In the genomic region with DNA sequence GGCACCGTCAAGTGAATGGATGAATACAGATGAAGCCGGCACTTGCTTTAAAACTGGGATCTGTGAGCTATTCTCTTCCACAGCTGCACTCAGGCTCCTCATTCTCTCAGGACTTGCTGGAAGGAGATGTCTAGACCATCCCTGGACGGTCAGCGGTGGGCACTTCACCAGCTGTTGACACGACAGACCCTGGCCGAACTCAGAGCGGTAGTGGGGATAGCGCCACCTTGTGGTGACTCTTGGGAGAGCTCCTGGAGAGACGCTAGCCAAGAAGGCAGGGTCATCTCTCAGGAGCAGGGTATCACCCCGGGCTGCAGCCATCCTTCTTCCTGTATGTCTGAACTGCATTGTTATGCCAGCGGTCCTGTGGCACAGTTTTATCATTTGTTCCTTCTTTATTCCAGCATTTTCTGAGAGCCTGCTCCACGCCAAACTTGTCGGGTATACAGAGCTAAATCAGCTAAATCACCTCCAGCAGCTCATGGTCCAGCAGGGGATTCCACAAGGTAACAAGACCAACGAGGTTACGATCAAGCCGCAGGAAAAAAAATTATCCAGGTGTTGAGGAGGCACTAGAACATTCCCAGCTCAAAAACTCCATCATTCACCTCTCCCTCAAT, we compare ENCODE assay signal across 9 cellular contexts. TPM values are rescaled to one million over a fixed set of nuclear protein-coding genes. Genes with fewer than 3 reads are reported as not detected.
DNase-seq lines count a peak whose midpoint lies in the region; ATAC-seq and TF ChIP-seq lines count a peak whose summit lies in the region.
"Had no signal": no experiment of that assay in that cellular context is flagged by ENCODE, and none has a peak within 500 bp of the region (broad histone marks: within the 10 kb centered on the region; RNA-seq: fewer than 3 reads in every experiment).

No MANE protein-coding gene starts in this region.

- ATAC-seq in IMR-90 (ENCODE audit: low read depth), result peak; percentile 79
- no peak for ATAC-seq in GM18867 (IDR thresholded peaks at IDR 0.05; ENCODE audit: unreplicated experiment)
- ATAC-seq in HG03039 (IDR thresholded peaks at IDR 0.05; ENCODE audit: unreplicated experiment), result no peak

- H2BK120ac ChIP-seq in IMR-90 (ENCODE audit: low read depth, low read length), result no peak overlapping the region

- no TSS peak for BruUV-seq in IMR-90 (replicated peaks; lab: Mats Ljungman, UMichigan)

- no peak overlapping the region for H3K4me2 ChIP-seq in IMR-90 (ENCODE audit: low read depth, low read length)

- H3K79me1 ChIP-seq in IMR-90 (ENCODE audit: low read depth in 1 of 2, low read length in 2 of 2), result no peaks in the 10 kb centered on the region

- H3K27ac Mint-ChIP-seq in brain, result peak overlapping the region in 2 of 5 experiments; percentile 21 to 46

- H3K27me3 ChIP-seq in IMR-90 (ENCODE audit: control insufficient read depth, insufficient read depth, low read length), result peaks cover 77% of the 10 kb centered on the region

- peak; percentile 53 for TF ChIP-seq RAD21 in IMR-90 (IDR thresholded peaks at IDR 0.05; ENCODE audit: low read length)

- no peak overlapping the region for H2BK15ac ChIP-seq in IMR-90 (ENCODE audit: low read depth, low read length)

- H2BK5ac ChIP-seq in IMR-90 (ENCODE audit: low read depth, low read length, poor library complexity, severe bottlenecking), result no peak overlapping the region

- H3K4me3 Mint-ChIP-seq in brain, result peak overlapping the region in 1 of 5 experiments; percentile 61

- H3K18ac ChIP-seq in IMR-90 (ENCODE audit: low read depth, low read length), result no peak overlapping the region

- TF ChIP-seq CTCF in IMR-90 (conservative IDR thresholded peaks at IDR 0.05; ENCODE audit: low read depth, low read length) (peak; percentile 70), brain (conservative IDR thresholded peaks at IDR 0.05) (peak; percentile 67 to 87)

- no peak overlapping the region for H2AK5ac ChIP-seq in IMR-90 (ENCODE audit: low read depth, low read length)

- no peak overlapping the region for H3K23ac ChIP-seq in IMR-90 (ENCODE audit: low read depth, low read length)

- no peak overlapping the region for H3K14ac ChIP-seq in IMR-90 (replicated peaks; ENCODE audit: low read depth, low read length)

- no peaks in the 10 kb centered on the region for H4K20me1 ChIP-seq in IMR-90 (ENCODE audit: insufficient read depth, low read length)

- H3K9me3 Mint-ChIP-seq in brain, result peaks cover 0 to 6% (median 0%) of the 10 kb centered on the region in 5 experiments

- WGBS in IMR-90 (ENCODE audit: extremely low coverage in 2 of 2, insufficient read length in 1 of 2), 2 experiments, result 27% methylated on average over 6 of the region's 16 CpGs; no CpG with 5 or more reads in 1 of the 2 experiments

- no peak overlapping the region for H2BK20ac ChIP-seq in IMR-90 (ENCODE audit: low read depth, low read length)

- POLR2A ChIA-PET in IMR-90 (lab: Charles Lee; ENCODE audit: unreplicated experiment), result no interaction called here

- no peaks in the 10 kb centered on the region; the same call in 1 of the 2 replicates for H3K9me1 ChIP-seq in IMR-90 (ENCODE audit: insufficient read depth, low read length)

- H3K4me1 ChIP-seq in IMR-90 (ENCODE audit: control insufficient read depth, insufficient read depth, low read length), result no peaks in the 10 kb centered on the region

- intact Hi-C loops in IMR-90 (cut with micrococcal nuclease), result no loop called here

- TF ChIP-seq POLR2A in IMR-90 (IDR thresholded peaks at IDR 0.05; ENCODE audit: low read depth, low read length), result no peak

- H4K8ac ChIP-seq in IMR-90 (ENCODE audit: low read depth in 2 of 2, low read length in 2 of 2), result no peak overlapping the region

- H2AFZ ChIP-seq in IMR-90 (replicated peaks; ENCODE audit: low read length, poor library complexity), result peak overlapping the region; percentile 24

- in situ Hi-C loops in IMR-90 (cut with MboI; ENCODE audit: low sequenced_read_pairs), result no loop called here

- H3K4me3 ChIP-seq in IMR-90 (ENCODE audit: insufficient read depth, low read depth, low read length), result no peak overlapping the region

- no peaks in the 10 kb centered on the region for H3K36me3 ChIP-seq in IMR-90 (ENCODE audit: control insufficient read depth, insufficient read depth, low read length)

- no peak overlapping the region for H3K56ac ChIP-seq in IMR-90 (ENCODE audit: extremely low read depth, insufficient read depth, low read length)

- dilution Hi-C loops in IMR-90 (cut with HindIII; ENCODE audit: low sequenced_read_pairs, unreplicated experiment), result no loop called here

- no peaks in the 10 kb centered on the region for H3K9me3 ChIP-seq in IMR-90 (ENCODE audit: control insufficient read depth, insufficient read depth, low read length)

- peaks cover 97% of the 10 kb centered on the region for H3K27me3 Mint-ChIP-seq in brain

- peak; percentile 90 for DNase-seq in ELF-1 (ENCODE audit: low read depth, low spot score)
- peak; percentile 37 for DNase-seq in IMR-90
- peak; percentile 70 for DNase-seq in T1000 (lab: John Stamatoyannopoulos, UW)
- DNase-seq in inferior parietal cortex (ENCODE audit: extremely low spot score), result peak; percentile 76
- peak; percentile 82 to 86 for DNase-seq in stimulated activated CD4-positive, alpha-beta T cell treated with anti-CD3 and anti-CD28 coated beads, Interleukin-2, amount 100 ng/mL, for 48 hours

- no peak overlapping the region for H3K27ac ChIP-seq in IMR-90 (ENCODE audit: insufficient read depth, low read length)

- H3K4me1 Mint-ChIP-seq in brain, result peaks cover 45% of the 10 kb centered on the region

- CTCF ChIA-PET in IMR-90 (lab: Yijun Ruan, JAX), result interaction anchor here (0.5 to 2.4 kb wide), 12 partner anchors 8 to 657 kb away, joined by 3 to 17 read pairs (median 6); a partner anchor contains a TSS

- no peak overlapping the region for H4K5ac ChIP-seq in IMR-90 (ENCODE audit: low read depth, low read length)

- no peak overlapping the region for H3K4ac ChIP-seq in IMR-90 (ENCODE audit: low read depth, low read length)

- no peaks in the 10 kb centered on the region for H3K36me3 Mint-ChIP-seq in brain

- H3K9ac ChIP-seq in IMR-90 (ENCODE audit: low read depth, low read length), result no peak overlapping the region

- H4K91ac ChIP-seq in IMR-90 (ENCODE audit: insufficient read depth, low read depth, low read length), result no peak overlapping the region

- H2AK9ac ChIP-seq in IMR-90 (replicated peaks; ENCODE audit: low read depth, low read length, poor library complexity), result peak overlapping the region; percentile 74

TF ChIP-seq in IMR-90, 13 proteins besides CTCF, POLR2A, EP300 and RAD21:
- TF ChIP-seq MAFK (IDR thresholded peaks at IDR 0.05; ENCODE audit: low read depth, low read length) (no peak), SMC3 (IDR thresholded peaks at IDR 0.05; ENCODE audit: low read depth, low read length) (peak; percentile 55)

RNA-seq across cellular contexts. Expression of a gene that starts 10.0 kb away (rescaled TPM):
- not detected in 2 replicates for total RNA-seq in IMR-90 (2012; rRNA removed)
- not detected in 2 replicates for polyA plus RNA-seq in IMR-90 (2012; rRNA removed)
- polyA plus RNA-seq in IMR-90 (2012; cell fraction: cytosol; rRNA removed), result not detected in 2 replicates
- 0.08 TPM in 1 of 2 replicates, not detected in the other for polyA plus RNA-seq in IMR-90 (2012; cell fraction: nucleus; rRNA removed; ENCODE audit: low replicate concordance)
- polyA plus RNA-seq in brain (ENCODE audit: insufficient read depth, low read depth, low replicate concordance), result not detected
- total RNA-seq: activated CD8-positive, alpha-beta memory T cell treated with anti-CD3 and anti-CD28 coated beads for 36 hours had no signal

RNA-seq across cellular contexts. Expression of a gene that starts 11.0 kb away (rescaled TPM):
- under 0.01 and 0.18 TPM in 2 replicates for total RNA-seq in IMR-90 (2012; rRNA removed)
- polyA plus RNA-seq in IMR-90 (2012; rRNA removed) (0.21 and 0.22 TPM in 2 replicates), brain (ENCODE audit: insufficient read depth, low read depth, low replicate concordance) (41.5 TPM)
- 0.05 and 0.10 TPM in 2 replicates for polyA plus RNA-seq in IMR-90 (2012; cell fraction: cytosol; rRNA removed)
- polyA plus RNA-seq in IMR-90 (2012; cell fraction: nucleus; rRNA removed; ENCODE audit: low replicate concordance), result 0.95 and 1.1 TPM in 2 replicates

RNA-seq across cellular contexts. Expression of a gene that starts 16.6 kb away (rescaled TPM):
- total RNA-seq in IMR-90 (2012; rRNA removed), result under 0.01 TPM in 2 replicates
- polyA plus RNA-seq in IMR-90 (2012; rRNA removed) (0.26 and 0.53 TPM in 2 replicates), brain (ENCODE audit: insufficient read depth, low read depth, low replicate concordance) (2.4 TPM)
- polyA plus RNA-seq in IMR-90 (2012; cell fraction: cytosol; rRNA removed), result 0.37 and 0.53 TPM in 2 replicates
- polyA plus RNA-seq in IMR-90 (2012; cell fraction: nucleus; rRNA removed; ENCODE audit: low replicate concordance), result 1.4 and 1.9 TPM in 2 replicates

RNA-seq across cellular contexts. Expression of a gene that starts 30.4 kb away (rescaled TPM):
- total RNA-seq in IMR-90 (2012; rRNA removed), result 76.4 and 106 TPM in 2 replicates
- polyA plus RNA-seq in IMR-90 (2012; rRNA removed), result 67.8 and 81.1 TPM in 2 replicates
- polyA plus RNA-seq in IMR-90 (2012; cell fraction: cytosol; rRNA removed), result 32.2 and 43.2 TPM in 2 replicates
- polyA plus RNA-seq in IMR-90 (2012; cell fraction: nucleus; rRNA removed; ENCODE audit: low replicate concordance), result 17.6 and 73.2 TPM in 2 replicates
- polyA plus RNA-seq in brain (ENCODE audit: insufficient read depth, low read depth, low replicate concordance), result 54.4 TPM

RNA-seq across cellular contexts. Expression of a gene that starts 30.9 kb away (rescaled TPM):
- total RNA-seq in IMR-90 (2012; rRNA removed), result 97.7 and 103 TPM in 2 replicates
- 198 and 222 TPM in 2 replicates for polyA plus RNA-seq in IMR-90 (2012; rRNA removed)
- 112 and 114 TPM in 2 replicates for polyA plus RNA-seq in IMR-90 (2012; cell fraction: cytosol; rRNA removed)
- 92.4 and 160 TPM in 2 replicates for polyA plus RNA-seq in IMR-90 (2012; cell fraction: nucleus; rRNA removed; ENCODE audit: low replicate concordance)
- 201 TPM for polyA plus RNA-seq in brain (ENCODE audit: insufficient read depth, low read depth, low replicate concordance)

Comparison
In these comparisons a context has a peak if more than half of its experiments do, and no peak if none do; other contexts are left out.
1. DNase-seq: peak in every context shown above with its lines; median percentile 90 in ELF-1; 84 in stimulated activated CD4-positive, alpha-beta T cell treated with anti-CD3 and anti-CD28 coated beads, Interleukin-2, amount 100 ng/mL, for 48 hours; 76 in inferior parietal cortex; 70 in T1000; 37 in IMR-90.
2. RNA of a gene that starts 11.0 kb away (polyA plus RNA-seq): 41.5 TPM in brain (single experiment); 0.05 to 1.1 TPM in IMR-90; every median in the first group is over 10 times any median in the second.